ENCODE assay signal across 8 cellular contexts in genomic region chr6:35879151-35879550, GRCh38.
"Had no signal": no experiment of that assay in that cellular context is flagged by ENCODE, and none has a peak within 500 bp of the region (broad histone marks: within the 10 kb centered on the region; RNA-seq: fewer than 3 reads in every experiment).

No MANE protein-coding gene starts in this region.

- ATAC-seq: GM12878 had no signal

- H3K4me3 ChIP-seq: GM12878 had no signal

- FAIRE-seq: G401.6, GM12878, GM12891, GM12892, GM18507, GM19239 had no signal

- DNase-seq: GDM1, GF-D8 had no signal
